In the genomic region with DNA sequence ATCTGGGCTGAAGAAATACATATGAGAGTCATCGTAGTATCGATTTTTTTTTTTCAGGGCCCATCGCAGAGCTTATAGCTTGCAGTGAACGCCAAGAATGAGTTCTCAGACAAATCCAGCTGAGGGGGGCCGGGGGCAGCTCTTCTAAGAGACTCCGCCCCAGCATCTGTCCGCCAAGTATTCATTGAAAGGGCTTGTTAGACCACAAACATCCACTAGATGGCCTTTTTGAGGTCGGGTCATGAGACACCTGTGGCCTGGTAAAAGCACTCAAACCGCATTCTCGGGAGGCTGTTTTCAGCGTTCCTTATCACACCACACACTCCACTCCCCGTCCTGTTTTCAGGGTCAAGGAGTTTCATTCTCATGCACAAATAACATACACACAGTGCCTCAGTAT, we compare ENCODE assay signal across 14 cellular contexts. TPM values are rescaled to one million over a fixed set of nuclear protein-coding genes. Genes with fewer than 3 reads are reported as not detected.
"Had no signal": no experiment of that assay in that cellular context is flagged by ENCODE, and none has a peak within 500 bp of the region (broad histone marks: within the 10 kb centered on the region; RNA-seq: fewer than 3 reads in every experiment).

No MANE protein-coding gene starts in this region.

RNA-seq across cellular contexts. Expression of a gene that starts 15.2 kb away (rescaled TPM):
- total RNA-seq: activated T-cell treated with anti-CD3 and anti-CD28 coated beads, Interleukin-2, amount 50 U/mL, for 72 hours; adrenal gland; astrocyte; breast epithelium; frontal cortex; left colon; lung; mesothelial cell of epicardium; neural crest cell; omental fat pad; posterior vena cava; spleen; ureter had no signal
- polyA plus RNA-seq: adrenal gland, esophagus, lung, spleen had no signal
